Comparison of ENCODE assay signal across 25 cellular contexts in the genomic region with DNA sequence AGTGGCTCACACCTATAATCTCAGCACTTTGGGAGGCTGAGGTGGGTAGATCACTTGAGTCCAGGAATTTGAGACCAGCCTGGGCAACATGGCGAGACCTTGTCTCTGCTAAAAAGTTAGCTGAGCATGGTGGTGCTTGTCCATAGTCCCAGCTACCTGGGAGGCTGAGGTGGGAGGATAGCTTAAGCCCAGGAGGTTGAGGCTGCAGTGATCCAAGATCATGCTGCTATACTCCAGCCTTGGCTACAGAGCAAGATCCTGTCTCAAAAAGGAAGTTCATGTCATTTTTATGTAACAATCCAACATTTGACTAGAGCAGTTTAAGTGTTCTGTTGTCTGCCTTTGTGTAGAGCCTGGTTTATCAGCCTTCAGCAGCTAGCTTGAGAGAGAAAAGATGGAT.
"Had no signal": no experiment of that assay in that cellular context is flagged by ENCODE, and none has a peak within 500 bp of the region (broad histone marks: within the 10 kb centered on the region; RNA-seq: fewer than 3 reads in every experiment).

No MANE protein-coding gene starts in this region.

- H3K4me3 ChIP-seq: colonic mucosa, gastrocnemius medialis, heart right ventricle, mucosa of descending colon, right lobe of liver, suprapubic skin, transverse colon, upper lobe of right lung, uterus had no signal

- ATAC-seq: gastrocnemius medialis; heart right ventricle; natural killer cell treated with Interleukin-12 subunit alpha and Interleukin-12 subunit beta and Interleukin-15 and Interleukin-18, amount 100 ng/mL, for 72 hours; stimulated activated naive CD8-positive, alpha-beta T cell treated with anti-CD3 and anti-CD28 coated beads, Interleukin-15, amount 100 ng/mL, for 72 hours; upper lobe of right lung had no signal

- H3K79me2 ChIP-seq: parathyroid adenoma had no signal

- FAIRE-seq: small intestine had no signal

- H3K9me3 ChIP-seq: colonic mucosa, gastrocnemius medialis, heart right ventricle, mucosa of descending colon, right lobe of liver, suprapubic skin, transverse colon, upper lobe of right lung, uterus had no signal

- H3K9ac ChIP-seq: parathyroid adenoma had no signal

- H3K36me3 ChIP-seq: uterus had no signal

- H3K27me3 ChIP-seq: colonic mucosa, gastrocnemius medialis, heart right ventricle, right lobe of liver, suprapubic skin, transverse colon, upper lobe of right lung, uterus had no signal

- H2AFZ ChIP-seq: parathyroid adenoma had no signal

- H3K27ac ChIP-seq: colonic mucosa, gastrocnemius medialis, heart right ventricle, parathyroid adenoma, right lobe of liver, suprapubic skin, transverse colon, upper lobe of right lung, uterus had no signal

- DNase-seq: colonic mucosa; dermis blood vessel endothelial cell; effector memory CD4-positive, alpha-beta T cell; foreskin fibroblast; gastrocnemius medialis; glutamatergic neuron; heart right ventricle; hypothalamus; immature natural killer cell; kidney glomerular epithelial cell; mesenchymal stem cell; mucosa of descending colon; naive B cell; small intestine; stimulated activated CD4-positive, alpha-beta T cell treated with anti-CD3 and anti-CD28 coated beads, Interleukin-15, amount 100 ng/mL, for 24 hours; stimulated activated CD4-positive, alpha-beta T cell treated with anti-CD3 and anti-CD28 coated beads, Interleukin-2, amount 100 ng/mL, for 48 hours; stimulated activated naive CD4-positive, alpha-beta T cell; stimulated activated naive CD8-positive, alpha-beta T cell treated with anti-CD3 and anti-CD28 coated beads, Interleukin-15, amount 100 ng/mL, for 72 hours; transverse colon; upper lobe of right lung; uterus had no signal

- H3K4me1 ChIP-seq: uterus had no signal
